In the genomic region with DNA sequence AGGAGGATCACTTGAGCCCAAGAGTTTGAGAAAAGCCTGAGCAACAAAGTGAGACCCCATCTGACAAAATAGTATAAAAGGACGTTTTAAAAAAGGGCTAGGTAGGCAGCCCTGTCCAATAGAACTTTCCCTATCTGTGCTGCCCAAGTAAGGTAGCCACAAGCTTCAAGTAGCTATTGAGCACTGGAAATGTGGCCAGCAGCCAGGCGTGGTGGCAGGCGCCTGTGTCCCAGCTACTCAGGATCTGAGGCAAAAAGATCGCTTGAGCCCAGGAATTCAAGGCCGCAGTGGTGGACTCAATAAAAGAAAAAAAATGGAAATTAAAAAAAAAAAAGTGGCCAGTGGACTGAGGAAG, we compare ENCODE assay signal across 9 cellular contexts. TPM values are rescaled to one million over a fixed set of nuclear protein-coding genes. Genes with fewer than 3 reads are reported as not detected.
A peak's percentile ranks its signal among the peaks of the same experiment; 100 is the strongest.
DNase-seq lines count a peak whose midpoint lies in the region; ATAC-seq and TF ChIP-seq lines count a peak whose summit lies in the region.
"Had no signal": no experiment of that assay in that cellular context is flagged by ENCODE, and none has a peak within 500 bp of the region (broad histone marks: within the 10 kb centered on the region; RNA-seq: fewer than 3 reads in every experiment).

No MANE protein-coding gene starts in this region.

- no peaks in the 10 kb centered on the region for H3K4me1 ChIP-seq in iPS-15b (ENCODE audit: control insufficient read depth, insufficient read depth, low read length)
- peaks cover 45 to 46% of the 10 kb centered on the region in 2 donors for H3K4me1 ChIP-seq in thyroid gland

- H3K9ac ChIP-seq in SK-N-MC (ENCODE audit: insufficient read length) (no peak overlapping the region), iPS-15b (ENCODE audit: low read depth, low read length) (peak overlapping the region; percentile 80)

- no peak for DNase-seq in activated T-cell treated with anti-CD3 and anti-CD28 coated beads, Interleukin-2, amount 50 U/mL, for 4 hours
- no peak for DNase-seq in activated T-cell treated with anti-CD3 and anti-CD28 coated beads, Interleukin-2, amount 50 U/mL, for 48 hours
- DNase-seq in SK-N-MC (ENCODE audit: low read depth, low spot score) (no peak), thyroid gland (peak; percentile 97), HuH-7.5 (ENCODE audit: low spot score) (no peak)
- DNase-seq: NCI-H526 had no signal

- peak overlapping the region; percentile 19 for H3K4me3 Mint-ChIP-seq in activated T-cell treated with anti-CD3 and anti-CD28 coated beads, Interleukin-2, amount 50 U/mL, for 4 hours

- H3K9me3 ChIP-seq in SK-N-MC (ENCODE audit: low read depth, low read length) = no peaks in the 10 kb centered on the region
- H3K9me3 ChIP-seq in iPS-15b (ENCODE audit: control insufficient read depth, insufficient read depth, low read length) = no peaks in the 10 kb centered on the region
- H3K9me3 ChIP-seq in thyroid gland = no peaks in the 10 kb centered on the region

- ATAC-seq in activated T-cell treated with anti-CD3 and anti-CD28 coated beads, Interleukin-2, amount 50 U/mL, for 4 hours = no peak
- ATAC-seq in GM21381 (IDR thresholded peaks at IDR 0.05; ENCODE audit: unreplicated experiment) (no peak), HG03175 (IDR thresholded peaks at IDR 0.05; ENCODE audit: unreplicated experiment) (no peak)

- TF ChIP-seq CTCF in thyroid gland (IDR thresholded peaks at IDR 0.05) = no peak

- peaks cover 2% of the 10 kb centered on the region for H3K36me3 Mint-ChIP-seq in activated T-cell treated with anti-CD3 and anti-CD28 coated beads, Interleukin-2, amount 50 U/mL, for 4 hours (ENCODE audit: insufficient read depth)

- no peaks in the 10 kb centered on the region for H3K36me3 ChIP-seq in SK-N-MC (ENCODE audit: insufficient read depth, low read length)
- no peaks in the 10 kb centered on the region for H3K36me3 ChIP-seq in iPS-15b (ENCODE audit: control insufficient read depth, insufficient read depth, low read length)
- H3K36me3 ChIP-seq in thyroid gland = no peaks in the 10 kb centered on the region

- peak in 1 of 2 donors; percentile 43 for TF ChIP-seq POLR2A in thyroid gland (IDR thresholded peaks at IDR 0.05)

- H3K4me3 ChIP-seq in SK-N-MC = no peak overlapping the region
- H3K4me3 ChIP-seq in iPS-15b (ENCODE audit: low read depth, low read length) = peak overlapping the region; percentile 90
- no peak overlapping the region for H3K4me3 ChIP-seq in thyroid gland (replicated peaks in 1 of 3)

- intact Hi-C loops in thyroid gland (cut with DNase I) = no loop called here

- H3K27ac ChIP-seq in SK-N-MC (0 out of 2 replicates have a peak overlapping the region, but pooled peaks have one; percentile 81), thyroid gland (peak overlapping the region; percentile 84 to 92 (median 89))

- no peaks in the 10 kb centered on the region for H3K9me3 Mint-ChIP-seq in activated T-cell treated with anti-CD3 and anti-CD28 coated beads, Interleukin-2, amount 50 U/mL, for 4 hours

- WGBS in thyroid gland, 2 donors = 27 to 30% methylated on average over 5 of the region's 5 CpGs

- H3K27me3 ChIP-seq in iPS-15b (ENCODE audit: control insufficient read depth, insufficient read depth, low read length) (no peaks in the 10 kb centered on the region), thyroid gland (no peaks in the 10 kb centered on the region)

- H3K4me1 Mint-ChIP-seq in activated T-cell treated with anti-CD3 and anti-CD28 coated beads, Interleukin-2, amount 50 U/mL, for 4 hours (ENCODE audit: low read depth) = peaks cover 18% of the 10 kb centered on the region

- no peaks in the 10 kb centered on the region for H3K27me3 Mint-ChIP-seq in activated T-cell treated with anti-CD3 and anti-CD28 coated beads, Interleukin-2, amount 50 U/mL, for 4 hours (ENCODE audit: low read depth)

RNA-seq across cellular contexts. Expression of a gene that starts 1.5 kb away (rescaled TPM):
- total RNA-seq in activated T-cell treated with anti-CD3 and anti-CD28 coated beads, Interleukin-2, amount 50 U/mL, for 4 hours = 1 to 10 TPM; 5.5 to 8.5 (median 6.0) TPM
- 1,000 to 10,000 TPM in 1 of 4 donors, 100 to 1,000 TPM in 3; 321 to 1,811 (median 577) TPM for total RNA-seq in thyroid gland

RNA-seq across cellular contexts. Expression of a gene that starts 26.8 kb away (rescaled TPM):
- total RNA-seq in activated T-cell treated with anti-CD3 and anti-CD28 coated beads, Interleukin-2, amount 50 U/mL, for 4 hours = 100 to 1,000 TPM; 181 to 194 (median 181) TPM
- total RNA-seq in thyroid gland = 10 to 100 TPM; 37.4 to 51.2 (median 43.1) TPM

RNA-seq across cellular contexts. Expression of a gene that starts 34.2 kb away (rescaled TPM):
- 10 to 100 TPM; 34.7 to 44.2 (median 36.5) TPM for total RNA-seq in activated T-cell treated with anti-CD3 and anti-CD28 coated beads, Interleukin-2, amount 50 U/mL, for 4 hours
- 10 to 100 TPM; 35.9 to 72.1 (median 47.7) TPM for total RNA-seq in thyroid gland

Comparison
In these comparisons a context has a peak if more than half of its experiments do, and no peak if none do; other contexts are left out.
1. DNase-seq: peak in thyroid gland (2 of 2); none in activated T-cell treated with anti-CD3 and anti-CD28 coated beads, Interleukin-2, amount 50 U/mL, for 4 hours (single experiment), activated T-cell treated with anti-CD3 and anti-CD28 coated beads, Interleukin-2, amount 50 U/mL, for 48 hours (0 of 2), SK-N-MC (single experiment) and HuH-7.5 (single experiment).
2. RNA of a gene that starts 1.5 kb away (total RNA-seq): 321 to 1,811 TPM in thyroid gland; 5.5 to 8.5 TPM in activated T-cell treated with anti-CD3 and anti-CD28 coated beads, Interleukin-2, amount 50 U/mL, for 4 hours; every median in the first group is over 10 times any median in the second.